In the genomic region with DNA sequence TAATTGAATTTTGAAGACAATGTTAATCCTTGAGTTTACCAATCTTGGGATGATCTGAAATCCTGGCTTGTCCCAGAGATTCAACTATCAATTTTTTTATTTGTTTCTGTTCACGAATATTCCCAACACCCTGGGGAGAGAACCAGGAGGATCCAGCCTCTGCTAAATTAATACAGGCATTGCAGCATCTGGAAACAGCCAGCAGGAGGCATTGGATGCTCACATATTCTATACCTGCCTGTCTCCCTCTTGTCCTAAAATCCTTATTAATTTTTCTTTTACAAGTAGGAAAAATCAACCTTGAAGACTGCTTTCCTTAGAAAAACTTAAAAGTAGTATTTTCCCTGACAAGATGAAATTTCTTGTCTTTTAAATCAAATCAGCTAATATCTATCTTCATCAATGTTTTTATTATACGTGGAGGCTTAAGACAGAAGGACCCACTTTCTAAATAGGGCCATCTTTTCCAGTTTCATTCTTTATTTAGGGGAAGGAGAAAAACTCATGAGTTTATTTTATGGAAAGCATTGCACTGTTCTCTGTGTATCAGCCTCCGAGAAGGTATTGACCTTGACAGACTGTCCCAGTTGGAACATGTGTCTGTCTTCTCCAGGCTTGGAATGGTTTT, we compare ENCODE assay signal across 8 cellular contexts.
A peak's percentile ranks its signal among the peaks of the same experiment; 100 is the strongest.
DNase-seq lines count a peak whose midpoint lies in the region; ATAC-seq, FAIRE-seq and TF ChIP-seq lines count a peak whose summit lies in the region.

No MANE protein-coding gene starts in this region.

- TF ChIP-seq EP300 in transverse colon (IDR thresholded peaks at IDR 0.05; ENCODE audit: low read depth): no peak

- peak; percentile 64 to 88 (median 82) for TF ChIP-seq CTCF in breast epithelium (IDR thresholded peaks at IDR 0.05)
- peak; percentile 70 to 86 (median 85) for TF ChIP-seq CTCF in transverse colon (IDR thresholded peaks at IDR 0.05)

- no peak for ATAC-seq in GM21381 (IDR thresholded peaks at IDR 0.05; ENCODE audit: unreplicated experiment)

- H3K27me3 ChIP-seq in breast epithelium (no peaks in the 10 kb centered on the region), transverse colon (no peaks in the 10 kb centered on the region)

- intact Hi-C loops in breast epithelium (cut with DNase I; ENCODE audit: low total_unique reads) (no loop called here), transverse colon (cut with DNase I; ENCODE audit: low total_unique reads) (no loop called here)

- no peaks in the 10 kb centered on the region for H3K9me3 ChIP-seq in breast epithelium
- H3K9me3 ChIP-seq in transverse colon: no peaks in the 10 kb centered on the region

- no peaks in the 10 kb centered on the region for H3K36me3 ChIP-seq in breast epithelium
- no peaks in the 10 kb centered on the region for H3K36me3 ChIP-seq in transverse colon

- no peak overlapping the region for H3K27ac ChIP-seq in breast epithelium
- H3K27ac ChIP-seq in transverse colon: no peak overlapping the region

- no peak for TF ChIP-seq POLR2A in GM12891 (IDR thresholded peaks at IDR 0.05; ENCODE audit: low read depth, low read length)
- TF ChIP-seq POLR2A in breast epithelium (IDR thresholded peaks at IDR 0.05): no peak
- TF ChIP-seq POLR2A in transverse colon (IDR thresholded peaks at IDR 0.05): no peak

- in situ Hi-C loops in transverse colon (cut with MboI; ENCODE audit: low pct_ligation_motif_present in 1 of 4, low pct_unique_long_range_greater_than_20kb in 1 of 4, low sequenced_read_pairs in 3 of 4): loop anchor here (10.0 to 25.0 kb wide), 3 partner anchors 830 to 1130 kb away; partner anchors contain the start of gene HS3ST1 (in 1 of the 4)

- DNase-seq in AML-193 (lab: John Stamatoyannopoulos, UW) (peak; percentile 9 to 15), GM12891 (ENCODE audit: insufficient read length, low spot score) (no peak), NCI-H345 (lab: John Stamatoyannopoulos, UW) (peak; percentile 32), breast epithelium (ENCODE audit: low spot score in 2 of 2) (peak in 1 of 2 donors; percentile 26), kidney tubule cell (ENCODE audit: low spot score) (peak; percentile 60), transverse colon (peak; percentile 36), MV-4-11 (lab: John Stamatoyannopoulos, UW) (no peak)

- peak; percentile 77 for FAIRE-seq in GM12891 (lab: Jason Lieb, UNC)

- H3K4me1 ChIP-seq in breast epithelium (no peaks in the 10 kb centered on the region), transverse colon (peaks cover 0 to 5% (median 2%) of the 10 kb centered on the region in 4 donors)

- 47 to 56% methylated on average over 3 of the region's 3 CpGs for WGBS in transverse colon (ENCODE audit: low coverage in 1 of 2), 2 donors

- H3K4me3 ChIP-seq in breast epithelium (no peak overlapping the region), transverse colon (no peak overlapping the region)

TF ChIP-seq in GM12891, 5 proteins besides CTCF, POLR2A, EP300 and RAD21:
- TF ChIP-seq SPI1 (IDR thresholded peaks at IDR 0.05; ENCODE audit: low read depth, low read length) (no peak), POU2F2 (IDR thresholded peaks at IDR 0.05; ENCODE audit: low read depth, low read length) (no peak), TAF1 (IDR thresholded peaks at IDR 0.05; ENCODE audit: low read depth, low read length) (no peak), POLR2AphosphoS5 (IDR thresholded peaks at IDR 0.05; ENCODE audit: low read depth, low read length) (no peak), PAX5 (IDR thresholded peaks at IDR 0.05; ENCODE audit: insufficient read depth, low read length, severe bottlenecking) (no peak)

Comparison
In these comparisons a context has a peak if more than half of its experiments do, and no peak if none do; other contexts are left out.
1. DNase-seq: peak in AML-193 (2 of 2), NCI-H345 (single experiment), kidney tubule cell (single experiment) and transverse colon (single experiment); none in GM12891 (single experiment) and MV-4-11 (single experiment).